20 cellular contexts compared by ENCODE assay signal in genomic region chrX:39950035-39950688, GRCh38.
DNase-seq lines count a peak whose midpoint lies in the region; ATAC-seq and TF ChIP-seq lines count a peak whose summit lies in the region.
"Had no signal": no experiment of that assay in that cellular context is flagged by ENCODE, and none has a peak within 500 bp of the region (broad histone marks: within the 10 kb centered on the region; RNA-seq: fewer than 3 reads in every experiment).

No MANE protein-coding gene starts in this region.

- intact Hi-C loops in posterior vena cava (cut with DNase I) = no loop called here

- peak; percentile 15 for DNase-seq in GM03348 (ENCODE audit: low spot score)
- DNase-seq in NCI-H226 = peak; percentile 28
- DNase-seq in WTC11 (ENCODE audit: low spot score) = no peak
- DNase-seq in posterior vena cava (ENCODE audit: low spot score) = peak; percentile 7
- no peak for DNase-seq in HPDE6-E6E7 (ENCODE audit: extremely low spot score)
- no peak for DNase-seq in activated CD8-positive, alpha-beta T cell treated with anti-CD3 and anti-CD28 coated beads, Interleukin-2, amount 10 ng/mL, durations not matched to agents 7 days and 5 days
- DNase-seq: activated CD4-positive, alpha-beta T cell treated with anti-CD3 and anti-CD28 coated beads for 1 hour; activated effector memory CD4-positive, alpha-beta T cell treated with anti-CD3 and anti-CD28 coated beads, Interleukin-2, amount 50 U/mL, for 16 hours; amniotic stem cell; CD4-positive, CD25-positive, alpha-beta regulatory T cell; cerebellar nuclear complex; DMS53; effector memory CD4-positive, alpha-beta T cell; islet precursor cell; NCI-H1417; NCI-H82; stimulated activated naive CD4-positive, alpha-beta T cell; trophoblast cell had no signal

- no peaks in the 10 kb centered on the region for H3K27me3 Mint-ChIP-seq in WTC11 (ENCODE audit: low read depth)
- H3K27me3 Mint-ChIP-seq in activated CD8-positive, alpha-beta T cell treated with anti-CD3 and anti-CD28 coated beads, Interleukin-2, amount 10 ng/mL, durations not matched to agents 7 days and 5 days (ENCODE audit: low read depth) = no peaks in the 10 kb centered on the region
- H3K27me3 Mint-ChIP-seq: CD4-positive, CD25-positive, alpha-beta regulatory T cell had no signal

- H3K9me3 Mint-ChIP-seq in WTC11 = peaks cover 10% of the 10 kb centered on the region; the same call in 1 of the 2 replicates
- H3K9me3 Mint-ChIP-seq in activated CD8-positive, alpha-beta T cell treated with anti-CD3 and anti-CD28 coated beads, Interleukin-2, amount 10 ng/mL, durations not matched to agents 7 days and 5 days (ENCODE audit: insufficient read depth) = no peaks in the 10 kb centered on the region
- H3K9me3 Mint-ChIP-seq: neural crest cell had no signal

- CTCF ChIA-PET in WTC11 (lab: Charles Lee) = no interaction called here
- CTCF ChIA-PET in activated CD8-positive, alpha-beta T cell treated with anti-CD3 and anti-CD28 coated beads, Interleukin-2, amount 10 ng/mL, durations not matched to agents 7 days and 5 days (lab: Charles Lee) = interaction anchor here (1.2 kb wide), 1 partner anchor 10 kb away, joined by 3 read pairs; no protein-coding TSS in a partner anchor

- H3K27ac Mint-ChIP-seq in WTC11 = no peak overlapping the region
- no peak overlapping the region for H3K27ac Mint-ChIP-seq in activated CD8-positive, alpha-beta T cell treated with anti-CD3 and anti-CD28 coated beads, Interleukin-2, amount 10 ng/mL, durations not matched to agents 7 days and 5 days
- H3K27ac Mint-ChIP-seq: CD4-positive, CD25-positive, alpha-beta regulatory T cell had no signal

- POLR2A ChIA-PET in WTC11 (lab: Charles Lee) = no interaction called here
- POLR2A ChIA-PET in activated CD8-positive, alpha-beta T cell treated with anti-CD3 and anti-CD28 coated beads, Interleukin-2, amount 10 ng/mL, durations not matched to agents 7 days and 5 days (lab: Charles Lee) = interaction anchor here (1.4 kb wide), 1 partner anchor 12 kb away, joined by 5 read pairs; no protein-coding TSS in a partner anchor

- ATAC-seq in WTC11 = no peak
- no peak for ATAC-seq in HG03460 (IDR thresholded peaks at IDR 0.05; ENCODE audit: unreplicated experiment)
- no peak for ATAC-seq in activated CD8-positive, alpha-beta T cell treated with anti-CD3 and anti-CD28 coated beads, Interleukin-2, amount 10 ng/mL, durations not matched to agents 7 days and 5 days

- no peak for TF ChIP-seq CTCF in WTC11 (IDR thresholded peaks at IDR 0.05)

- H3K36me3 Mint-ChIP-seq in WTC11 = peaks cover 7% of the 10 kb centered on the region; the same call in 1 of the 2 replicates
- no peaks in the 10 kb centered on the region for H3K36me3 Mint-ChIP-seq in activated CD8-positive, alpha-beta T cell treated with anti-CD3 and anti-CD28 coated beads, Interleukin-2, amount 10 ng/mL, durations not matched to agents 7 days and 5 days (ENCODE audit: low read depth)
- H3K36me3 Mint-ChIP-seq: CD4-positive, CD25-positive, alpha-beta regulatory T cell had no signal

- H3K4me3 Mint-ChIP-seq in WTC11 = no peak overlapping the region
- no peak overlapping the region for H3K4me3 Mint-ChIP-seq in activated CD8-positive, alpha-beta T cell treated with anti-CD3 and anti-CD28 coated beads, Interleukin-2, amount 10 ng/mL, durations not matched to agents 7 days and 5 days
- H3K4me3 Mint-ChIP-seq: CD4-positive, CD25-positive, alpha-beta regulatory T cell; neural crest cell had no signal

- peaks cover 30% of the 10 kb centered on the region for H3K4me1 Mint-ChIP-seq in WTC11
- peaks cover 24% of the 10 kb centered on the region for H3K4me1 Mint-ChIP-seq in activated CD8-positive, alpha-beta T cell treated with anti-CD3 and anti-CD28 coated beads, Interleukin-2, amount 10 ng/mL, durations not matched to agents 7 days and 5 days (ENCODE audit: low read depth)

TF ChIP-seq in WTC11, 78 proteins besides CTCF, POLR2A, EP300 and RAD21:
- no peak for TF ChIP-seq ZNF396 (CRISPR knock-in tag; IDR thresholded peaks at IDR 0.05; ENCODE audit: borderline replicate concordance)
- TF ChIP-seq, protein P1, sequence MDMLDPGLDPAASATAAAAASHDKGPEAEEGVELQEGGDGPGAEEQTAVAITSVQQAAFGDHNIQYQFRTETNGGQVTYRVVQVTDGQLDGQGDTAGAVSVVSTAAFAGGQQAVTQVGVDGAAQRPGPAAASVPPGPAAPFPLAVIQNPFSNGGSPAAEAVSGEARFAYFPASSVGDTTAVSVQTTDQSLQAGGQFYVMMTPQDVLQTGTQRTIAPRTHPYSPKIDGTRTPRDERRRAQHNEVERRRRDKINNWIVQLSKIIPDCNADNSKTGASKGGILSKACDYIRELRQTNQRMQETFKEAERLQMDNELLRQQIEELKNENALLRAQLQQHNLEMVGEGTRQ (CRISPR knock-in tag; IDR thresholded peaks at IDR 0.05) = peak; percentile 64
- TF ChIP-seq NFYB (CRISPR knock-in tag; conservative IDR thresholded peaks at IDR 0.05; ENCODE audit: low read depth) = peak; percentile 57

Comparison
In these comparisons a context has a peak if more than half of its experiments do, and no peak if none do; other contexts are left out.
1. DNase-seq: peak in GM03348 (single experiment), NCI-H226 (single experiment) and posterior vena cava (single experiment); none in WTC11 (single experiment), HPDE6-E6E7 (single experiment) and activated CD8-positive, alpha-beta T cell treated with anti-CD3 and anti-CD28 coated beads, Interleukin-2, amount 10 ng/mL, durations not matched to agents 7 days and 5 days (single experiment).